Comparison of ENCODE assay signal across 8 cellular contexts in the genomic region with DNA sequence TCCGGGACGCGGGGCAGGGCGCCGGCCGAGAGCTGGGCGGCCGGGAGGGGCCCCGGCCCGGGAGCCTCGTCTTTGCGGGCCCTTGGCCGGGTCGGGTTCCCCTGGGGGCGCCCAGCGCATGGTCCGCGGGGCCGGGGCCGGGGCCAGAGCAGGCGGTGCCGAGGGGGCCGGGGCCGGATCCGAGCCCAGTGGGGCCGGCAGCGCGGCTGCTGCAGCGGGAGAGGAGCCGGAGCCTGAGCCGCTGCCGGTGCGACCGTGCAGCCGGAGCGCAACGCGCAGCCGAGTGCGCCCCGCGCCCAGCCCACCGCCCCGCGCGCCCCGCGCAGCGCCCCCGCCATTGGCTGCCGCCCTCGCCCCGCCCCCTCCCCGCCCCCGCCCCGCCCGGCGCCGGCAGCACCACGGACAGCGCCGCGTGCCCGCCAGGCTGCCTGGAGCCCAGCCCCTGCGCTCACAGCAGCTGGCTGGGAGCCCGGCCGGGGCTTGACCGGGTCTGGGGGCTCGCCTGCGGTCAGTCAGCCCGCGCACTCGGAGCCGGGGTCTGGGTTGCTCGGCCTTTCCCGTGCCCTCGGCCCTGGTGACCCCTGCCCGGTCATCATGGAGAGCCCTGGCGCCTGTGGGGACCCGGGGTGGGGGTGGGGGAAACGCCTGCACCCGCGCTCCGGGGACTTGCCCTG. TPM values are rescaled to one million over a fixed set of nuclear protein-coding genes. Genes with fewer than 3 reads are reported as not detected.
DNase-seq lines count a peak whose midpoint lies in the region; ATAC-seq, FAIRE-seq and TF ChIP-seq lines count a peak whose summit lies in the region.

A gene (minus strand): TSS at position 287 of the 674 bp plus-strand sequence. CDS start 308 bp downstream, outside the sequence.

- no TSS peak for BruUV-seq in HepG2 (replicated peaks; lab: Mats Ljungman, UMichigan)

- peak within 1 kb of the TSS; percentile 60 for H3K4me2 ChIP-seq in HepG2 (ENCODE audit: low read depth, low read length)

- intact Hi-C loops in CD4-positive, alpha-beta memory T cell (cut with micrococcal nuclease) = loop anchor here (1.0 kb wide), 1 partner anchor 18 kb away; a partner anchor contains a TSS
- intact Hi-C loops in HepG2 (cut with micrococcal nuclease; ENCODE audit: unreplicated experiment) (no loop called here), stomach (cut with DNase I; ENCODE audit: low total_unique reads) (no loop called here)

- peak within 1 kb of the TSS in 6 of 8 donors; percentile 21 to 72 (median 60) for H3K4me3 Mint-ChIP-seq in CD4-positive, alpha-beta memory T cell
- H3K4me3 Mint-ChIP-seq in T-helper 17 cell = peak within 1 kb of the TSS; percentile 69

- ATAC-seq in HG02759 (IDR thresholded peaks at IDR 0.05; ENCODE audit: unreplicated experiment) = peak; percentile 63
- peak; percentile 83 for ATAC-seq in T-helper 17 cell
- peak; percentile 65 for ATAC-seq in HepG2
- ATAC-seq in HG02588 (IDR thresholded peaks at IDR 0.05; ENCODE audit: unreplicated experiment) = no peak
- ATAC-seq in HG02981 (IDR thresholded peaks at IDR 0.05; ENCODE audit: unreplicated experiment) = no peak

- FAIRE-seq in HepG2 (lab: Jason Lieb, UNC) = no peak

- no peaks in the 10 kb centered on the region for H3K36me3 Mint-ChIP-seq in CD4-positive, alpha-beta memory T cell
- H3K36me3 Mint-ChIP-seq in T-helper 17 cell (ENCODE audit: low read depth) = no peaks in the 10 kb centered on the region

- H3K9me3 Mint-ChIP-seq in CD4-positive, alpha-beta memory T cell = no peaks in the 10 kb centered on the region

- peak; percentile 38 to 55 (median 44) for DNase-seq in CD4-positive, alpha-beta memory T cell
- DNase-seq in T-helper 17 cell (peak; percentile 38 to 43 (median 42)), cardiac fibroblast (ENCODE audit: low read depth in 2 of 2) (peak in 1 of 2 donors; percentile 34), HepG2 (ENCODE audit: low spot score) (peak; percentile 41), stomach (peak; percentile 53)

- WGBS in HepG2 (ENCODE audit: low lambda C conversion rate) = 6% methylated on average over 21 of the region's 84 CpGs
- WGBS in stomach, 5 donors = 0 to 2% (median 1%) methylated on average over 10 to 84 of the region's 84 CpGs

- H3K27me3 ChIP-seq in CD4-positive, alpha-beta memory T cell (ENCODE audit: insufficient read depth, low read length) = peaks cover 22% of the 10 kb centered on the region
- peaks cover 70 to 92% of the 10 kb centered on the region in 2 experiments for H3K27me3 ChIP-seq in HepG2 (ENCODE audit: control insufficient read depth in 1 of 2, insufficient read depth in 2 of 2, low read length in 2 of 2)
- peaks cover 42 to 99% (median 87%) of the 10 kb centered on the region in 3 donors for H3K27me3 ChIP-seq in stomach

- POLR2A ChIA-PET in CD4-positive, alpha-beta memory T cell (lab: Charles Lee; ENCODE audit: partially characterized antibody) = no interaction called here
- POLR2A ChIA-PET in HepG2 (lab: Yijun Ruan, JAX) = no interaction called here

- H3K27ac ChIP-seq in CD4-positive, alpha-beta memory T cell (ENCODE audit: low read depth, low read length) = no peak within 1 kb of the TSS
- no peak within 1 kb of the TSS for H3K27ac ChIP-seq in HepG2 (ENCODE audit: extremely low read length, insufficient read depth, low read length)
- H3K27ac ChIP-seq in stomach = no peak within 1 kb of the TSS

- no peak; the same call in 1 of the 2 replicates for TF ChIP-seq RAD21 in HepG2 (CRISPR knock-in tag; IDR thresholded peaks at IDR 0.05)

- CTCF ChIA-PET in CD4-positive, alpha-beta memory T cell (lab: Charles Lee; ENCODE audit: partially characterized antibody) = no interaction called here
- CTCF ChIA-PET in HepG2 (lab: Yijun Ruan, JAX; ENCODE audit: low intra/inter-chr PET ratio, low total read pairs) = no interaction called here

- no peak for TF ChIP-seq EP300 in HepG2 (IDR thresholded peaks at IDR 0.05; ENCODE audit: low read depth in 2 of 2, low read length in 2 of 2)
- no peak for TF ChIP-seq EP300 in HepG2 (CRISPR knock-in tag; IDR thresholded peaks at IDR 0.05; ENCODE audit: borderline replicate concordance)
- TF ChIP-seq EP300 in stomach (IDR thresholded peaks at IDR 0.05) = no peak

- peak within 1 kb of the TSS in 1 of 7 donors; percentile 83 for H3K27ac Mint-ChIP-seq in CD4-positive, alpha-beta memory T cell
- H3K27ac Mint-ChIP-seq in T-helper 17 cell = no peak within 1 kb of the TSS

- no peaks in the 10 kb centered on the region for H3K4me1 ChIP-seq in CD4-positive, alpha-beta memory T cell (ENCODE audit: insufficient read depth, low read length)
- H3K4me1 ChIP-seq in HepG2 (ENCODE audit: insufficient read depth, low read length) (peaks cover 41% of the 10 kb centered on the region), stomach (peaks cover 15 to 23% (median 19%) of the 10 kb centered on the region in 4 donors)

- no peaks in the 10 kb centered on the region for H3K79me2 ChIP-seq in HepG2 (ENCODE audit: insufficient read depth, low read length)

- H3K36me3 ChIP-seq in CD4-positive, alpha-beta memory T cell (ENCODE audit: insufficient read depth, low read length) = no peaks in the 10 kb centered on the region
- no peaks in the 10 kb centered on the region for H3K36me3 ChIP-seq in HepG2 (replicated peaks in 1 of 2; ENCODE audit: control insufficient read depth in 1 of 2, insufficient read depth in 2 of 2, low read length in 2 of 2)
- H3K36me3 ChIP-seq in stomach = no peaks in the 10 kb centered on the region

- in situ Hi-C loops in HepG2 (cut with HindIII; ENCODE audit: extremely low pct_ligation_motif_present, low pct_unique_long_range_greater_than_20kb) = no loop called here

- H3K27me3 Mint-ChIP-seq in CD4-positive, alpha-beta memory T cell = peaks cover 19 to 31% of the 10 kb centered on the region in 2 donors
- peaks cover 55% of the 10 kb centered on the region for H3K27me3 Mint-ChIP-seq in T-helper 17 cell

- H2AFZ ChIP-seq in HepG2 (ENCODE audit: low read length) = no peak within 1 kb of the TSS

- no peak within 1 kb of the TSS for H3K9ac ChIP-seq in HepG2 (ENCODE audit: insufficient read depth, low read depth, low read length)

- peaks cover 0 to 3% (median under 1%) of the 10 kb centered on the region in 4 donors for H3K4me1 Mint-ChIP-seq in CD4-positive, alpha-beta memory T cell
- peaks cover 2% of the 10 kb centered on the region for H3K4me1 Mint-ChIP-seq in T-helper 17 cell

- H4K20me1 ChIP-seq in HepG2 (ENCODE audit: insufficient read depth, low read length) = peaks cover 35% of the 10 kb centered on the region; the same call in 1 of the 2 replicates

- no peak for TF ChIP-seq CTCF in cardiac fibroblast (IDR thresholded peaks at IDR 0.05; ENCODE audit: low read depth, low read length)
- TF ChIP-seq CTCF in HepG2 (CRISPR knock-in tag; IDR thresholded peaks at IDR 0.05) = no peak
- TF ChIP-seq CTCF in stomach (IDR thresholded peaks at IDR 0.05) = no peak

- no peak within 1 kb of the TSS for H3K4me3 ChIP-seq in CD4-positive, alpha-beta memory T cell (ENCODE audit: low read length in 2 of 2)
- H3K4me3 ChIP-seq in cardiac fibroblast (replicated peaks in 1 of 2; ENCODE audit: low read depth in 2 of 2, low read length in 2 of 2) (peak within 1 kb of the TSS; percentile 13 to 21), HepG2 (replicated peaks in 1 of 3; ENCODE audit: insufficient read depth in 1 of 3, low read depth in 2 of 3, low read length in 3 of 3) (peak within 1 kb of the TSS; percentile 26 to 62 (median 32); a peak in 3 of 6 replicates), stomach (peak within 1 kb of the TSS; percentile 38 to 52 (median 44))

- no peak for TF ChIP-seq POLR2A in HepG2 (IDR thresholded peaks at IDR 0.05; ENCODE audit: insufficient read depth in 1 of 2, low read depth in 2 of 2, low read length in 2 of 2)
- no peak for TF ChIP-seq POLR2A in stomach (IDR thresholded peaks at IDR 0.05)

- no peaks in the 10 kb centered on the region for H3K9me3 ChIP-seq in CD4-positive, alpha-beta memory T cell (ENCODE audit: control insufficient read depth in 1 of 2, low read length in 2 of 2)
- no peaks in the 10 kb centered on the region for H3K9me3 ChIP-seq in T-helper 17 cell (ENCODE audit: control insufficient read depth, low read length, poor library complexity, severe bottlenecking)
- H3K9me3 ChIP-seq in HepG2 (ENCODE audit: low read length) = no peaks in the 10 kb centered on the region
- no peaks in the 10 kb centered on the region for H3K9me3 ChIP-seq in stomach

TF ChIP-seq in HepG2, 621 proteins besides CTCF, POLR2A, EP300 and RAD21 (continues in another document):
- no peak for TF ChIP-seq NFE2L1 (CRISPR knock-in tag; IDR thresholded peaks at IDR 0.05; ENCODE audit: borderline replicate concordance)

RNA-seq across cellular contexts. Expression of the gene that starts here (rescaled TPM):
- total RNA-seq in CD4-positive, alpha-beta memory T cell = not detected
- not detected for polyA plus RNA-seq in CD4-positive, alpha-beta memory T cell
- not detected for total RNA-seq in T-helper 17 cell
- total RNA-seq in HepG2 (2016; rRNA removed; fragmentation: Illumina TruSeq; extraction: Trizol) = 0.10 and 0.18 TPM in 2 replicates
- 0.10 TPM in 1 of 2 replicates, not detected in the other for total RNA-seq in HepG2 (2016; cell fraction: cytosol; rRNA removed; fragmentation: Illumina TruSeq; extraction: Trizol; ENCODE audit: low read depth)
- 0.06 TPM in 1 of 2 replicates, not detected in the other for total RNA-seq in HepG2 (2016; cell fraction: insoluble cytoplasmic fraction; rRNA removed; fragmentation: Illumina TruSeq; extraction: Trizol)
- 0.12 and 0.14 TPM in 2 replicates for total RNA-seq in HepG2 (2016; cell fraction: membrane; rRNA removed; fragmentation: Illumina TruSeq; extraction: Trizol)
- not detected in 2 replicates for total RNA-seq in HepG2 (2016; cell fraction: nucleus; rRNA removed; fragmentation: Illumina TruSeq; extraction: Trizol)
- polyA plus RNA-seq in HepG2 (2011; rRNA removed) = not detected in 2 replicates
- polyA plus RNA-seq in HepG2 (2011; cell fraction: cytosol; rRNA removed) = not detected in 2 replicates
- polyA plus RNA-seq in HepG2 (2011; cell fraction: nucleus; rRNA removed) = not detected in 2 replicates
- 0.08 TPM in 1 of 2 replicates, not detected in the other for polyA plus RNA-seq in HepG2 (2012)
- 0.08 TPM in 1 of 2 replicates, not detected in the other for polyA plus RNA-seq in HepG2 (2016; cell fraction: cytosol; fragmentation: Illumina TruSeq; extraction: Trizol; ENCODE audit: low read depth)
- polyA plus RNA-seq in HepG2 (2016; cell fraction: insoluble cytoplasmic fraction; fragmentation: Illumina TruSeq; extraction: Trizol; ENCODE audit: low read depth) = 0.34 TPM in 1 of 2 replicates, not detected in the other
- polyA plus RNA-seq in HepG2 (2016; cell fraction: membrane; fragmentation: Illumina TruSeq; extraction: Trizol; ENCODE audit: low read depth) = 0.17 TPM in 2 replicates
- polyA plus RNA-seq in HepG2 (2016; cell fraction: nucleus; fragmentation: Illumina TruSeq; extraction: Trizol; ENCODE audit: insufficient read depth, low read depth) = not detected in 2 replicates
- not detected in 2 replicates for polyA minus RNA-seq in HepG2 (2011; rRNA and poly(A)+ RNA removed; ENCODE audit: low replicate concordance)
- not detected in 2 replicates for polyA minus RNA-seq in HepG2 (2011; cell fraction: cytosol; rRNA and poly(A)+ RNA removed)
- polyA minus RNA-seq in HepG2 (2011; cell fraction: nucleus; rRNA and poly(A)+ RNA removed) = not detected in 2 replicates
- not detected for total RNA-seq in stomach
- not detected for polyA plus RNA-seq in stomach

Comparison
In these comparisons a context has a peak if more than half of its experiments do, and no peak if none do; other contexts are left out.
1. Peak in DNase-seq in CD4-positive, alpha-beta memory T cell; RNA of the gene not detected or under 1 TPM.
2. Peak in DNase-seq and ATAC-seq in T-helper 17 cell; RNA of the gene not detected or under 1 TPM.
3. Peak in DNase-seq, ATAC-seq, H3K4me3 ChIP-seq and H3K4me2 ChIP-seq in HepG2; RNA of the gene not detected or under 1 TPM.
4. Peak in DNase-seq and H3K4me3 ChIP-seq in stomach; RNA of the gene not detected or under 1 TPM.
5. H3K4me3 ChIP-seq: peak in cardiac fibroblast (2 of 2); none in CD4-positive, alpha-beta memory T cell (0 of 2).